Comparison of ENCODE assay signal across 8 cellular contexts in genomic region chr22:48284671-48285070, GRCh38.
"Had no signal": no experiment of that assay in that cellular context is flagged by ENCODE, and none has a peak within 500 bp of the region (broad histone marks: within the 10 kb centered on the region; RNA-seq: fewer than 3 reads in every experiment).

No MANE protein-coding gene starts in this region.

- H3K9me3 ChIP-seq: HAP-1 had no signal

- H3K4me3 Mint-ChIP-seq: HFFc6 had no signal

- H3K9ac ChIP-seq: GM23248 had no signal

- H3K36me3 ChIP-seq: HAP-1 had no signal

- H3K4me3 ChIP-seq: GM23248, HAP-1 had no signal

- H3K4me1 ChIP-seq: HAP-1 had no signal

- ATAC-seq: HCT116 had no signal

- H3K27ac Mint-ChIP-seq: HFFc6 had no signal

- H3K27ac ChIP-seq: GM23248, HL-60 had no signal

- DNase-seq: GM23248, GOT3, H7, HFFc6, IMR-90 had no signal

- H2AFZ ChIP-seq: GM23248 had no signal
